In the genomic region with DNA sequence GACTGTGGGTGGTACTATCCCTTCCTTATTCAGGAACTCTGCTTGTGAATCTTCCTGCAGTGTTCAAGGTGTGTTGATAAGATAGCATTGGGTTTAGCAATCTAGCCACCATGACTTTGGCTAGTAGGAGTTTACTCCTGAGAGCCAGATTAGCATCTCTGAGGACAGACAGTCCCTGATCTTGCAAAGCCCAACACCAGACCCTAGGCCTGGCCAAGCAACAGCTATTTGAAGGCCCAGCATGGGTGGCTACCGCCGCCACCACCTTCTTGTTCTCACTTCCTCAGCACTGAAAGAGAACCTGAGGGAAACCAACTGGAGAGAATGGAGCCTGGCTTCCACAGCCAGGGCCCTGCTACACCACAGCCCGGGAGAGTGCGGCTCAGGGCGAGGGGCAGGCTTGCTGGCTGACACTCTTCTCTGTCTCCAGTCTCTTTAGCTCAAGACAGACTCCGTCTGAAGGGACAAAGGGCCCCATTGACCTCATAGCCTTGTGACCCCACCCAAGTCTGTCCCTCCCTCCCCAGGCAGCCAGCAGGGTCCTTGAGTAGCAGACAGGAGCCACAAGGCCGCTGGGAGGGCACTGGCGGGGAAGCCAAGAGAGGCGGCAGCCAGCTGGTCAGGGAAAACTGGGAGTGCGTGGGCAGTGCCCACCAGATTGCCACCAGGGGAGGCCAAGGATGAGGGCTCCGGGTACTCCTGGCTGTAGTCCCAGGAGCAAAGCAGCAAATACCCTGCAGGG, we compare ENCODE assay signal across 1 cellular context.
TF ChIP-seq lines count a peak whose summit lies in the region.

No MANE protein-coding gene starts in this region.

TF ChIP-seq in K562, 482 proteins besides CTCF, POLR2A, EP300 and RAD21 (continued from another document and continues in another):
- TF ChIP-seq, protein P1, sequence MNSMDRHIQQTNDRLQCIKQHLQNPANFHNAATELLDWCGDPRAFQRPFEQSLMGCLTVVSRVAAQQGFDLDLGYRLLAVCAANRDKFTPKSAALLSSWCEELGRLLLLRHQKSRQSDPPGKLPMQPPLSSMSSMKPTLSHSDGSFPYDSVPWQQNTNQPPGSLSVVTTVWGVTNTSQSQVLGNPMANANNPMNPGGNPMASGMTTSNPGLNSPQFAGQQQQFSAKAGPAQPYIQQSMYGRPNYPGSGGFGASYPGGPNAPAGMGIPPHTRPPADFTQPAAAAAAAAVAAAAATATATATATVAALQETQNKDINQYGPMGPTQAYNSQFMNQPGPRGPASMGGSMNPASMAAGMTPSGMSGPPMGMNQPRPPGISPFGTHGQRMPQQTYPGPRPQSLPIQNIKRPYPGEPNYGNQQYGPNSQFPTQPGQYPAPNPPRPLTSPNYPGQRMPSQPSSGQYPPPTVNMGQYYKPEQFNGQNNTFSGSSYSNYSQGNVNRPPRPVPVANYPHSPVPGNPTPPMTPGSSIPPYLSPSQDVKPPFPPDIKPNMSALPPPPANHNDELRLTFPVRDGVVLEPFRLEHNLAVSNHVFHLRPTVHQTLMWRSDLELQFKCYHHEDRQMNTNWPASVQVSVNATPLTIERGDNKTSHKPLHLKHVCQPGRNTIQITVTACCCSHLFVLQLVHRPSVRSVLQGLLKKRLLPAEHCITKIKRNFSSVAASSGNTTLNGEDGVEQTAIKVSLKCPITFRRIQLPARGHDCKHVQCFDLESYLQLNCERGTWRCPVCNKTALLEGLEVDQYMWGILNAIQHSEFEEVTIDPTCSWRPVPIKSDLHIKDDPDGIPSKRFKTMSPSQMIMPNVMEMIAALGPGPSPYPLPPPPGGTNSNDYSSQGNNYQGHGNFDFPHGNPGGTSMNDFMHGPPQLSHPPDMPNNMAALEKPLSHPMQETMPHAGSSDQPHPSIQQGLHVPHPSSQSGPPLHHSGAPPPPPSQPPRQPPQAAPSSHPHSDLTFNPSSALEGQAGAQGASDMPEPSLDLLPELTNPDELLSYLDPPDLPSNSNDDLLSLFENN (IDR thresholded peaks at IDR 0.05; ENCODE audit: low read depth in 2 of 2, low read length in 2 of 2): peak in 1 of 2 experiments; percentile 34; a peak in 1 of 4 replicates
- TF ChIP-seq, protein P2, sequence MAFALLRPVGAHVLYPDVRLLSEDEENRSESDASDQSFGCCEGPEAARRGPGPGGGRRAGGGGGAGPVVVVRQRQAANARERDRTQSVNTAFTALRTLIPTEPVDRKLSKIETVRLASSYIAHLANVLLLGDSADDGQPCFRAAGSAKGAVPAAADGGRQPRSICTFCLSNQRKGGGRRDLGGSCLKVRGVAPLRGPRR (CRISPR knock-in tag; IDR thresholded peaks at IDR 0.05): no peak
- TF ChIP-seq CTBP1 (IDR thresholded peaks at IDR 0.05; ENCODE audit: borderline replicate concordance): peak; percentile 93
- no peak for TF ChIP-seq POLR2G (IDR thresholded peaks at IDR 0.05; ENCODE audit: low read depth, low read length)
- peak; percentile 86; the same call in 1 of the 2 replicates for TF ChIP-seq CEBPB (tag; IDR thresholded peaks at IDR 0.05)
- TF ChIP-seq MEF2A (IDR thresholded peaks at IDR 0.05; ENCODE audit: control insufficient read depth, low read depth, low read length): no peak
- TF ChIP-seq SMARCA5 (IDR thresholded peaks at IDR 0.05): no peak
- TF ChIP-seq ZNF75A (CRISPR knock-in tag; IDR thresholded peaks at IDR 0.05): no peak
- no peak for TF ChIP-seq GTF2A2 (tag; IDR thresholded peaks at IDR 0.05)
- TF ChIP-seq FOXA3 (CRISPR knock-in tag; conservative IDR thresholded peaks at IDR 0.05 in 1 of 2, IDR thresholded peaks at IDR 0.05 in 1 of 2): peak in 1 of 2 experiments; percentile 28; a peak in 1 of 4 replicates
- TF ChIP-seq SMARCE1 (IDR thresholded peaks at IDR 0.05): peak; percentile 46; the same call in 1 of the 2 replicates
- TF ChIP-seq MEF2D (tag; conservative IDR thresholded peaks at IDR 0.05; ENCODE audit: low read depth): 0 out of 2 replicates have a peak, but pooled peaks have one; percentile 55
- peak; percentile 58 for TF ChIP-seq ETV1 (tag; conservative IDR thresholded peaks at IDR 0.05; ENCODE audit: low read depth)
- no peak for TF ChIP-seq ZNF830 (CRISPR knock-in tag; IDR thresholded peaks at IDR 0.05)
- TF ChIP-seq FOXP1 (CRISPR knock-in tag; IDR thresholded peaks at IDR 0.05): no peak
- no peak for TF ChIP-seq BRF1 (IDR thresholded peaks at IDR 0.05; ENCODE audit: borderline replicate concordance, extremely low read depth, insufficient read length)
- no peak for TF ChIP-seq SLC30A9 (CRISPR knock-in tag; IDR thresholded peaks at IDR 0.05)
- no peak for TF ChIP-seq ZNF134 (CRISPR knock-in tag; conservative IDR thresholded peaks at IDR 0.05)
- TF ChIP-seq UBTF (IDR thresholded peaks at IDR 0.05; ENCODE audit: borderline replicate concordance in 1 of 2, low read depth in 2 of 2, low read length in 2 of 2): peak in 1 of 2 experiments; percentile 78; a peak in 2 of 4 replicates
- TF ChIP-seq TAF7 (tag; IDR thresholded peaks at IDR 0.05): no peak
- TF ChIP-seq RNF2 (IDR thresholded peaks at IDR 0.05): 0 out of 2 replicates have a peak, but pooled peaks have one; percentile 23
- no peak for TF ChIP-seq ERF (CRISPR knock-in tag; IDR thresholded peaks at IDR 0.05)
- TF ChIP-seq KLF16 (IDR thresholded peaks at IDR 0.05): peak; percentile 82
- TF ChIP-seq TEAD4 (IDR thresholded peaks at IDR 0.05; ENCODE audit: low read length): peak; percentile 89
- no peak for TF ChIP-seq TEAD4 (CRISPR knock-in tag; IDR thresholded peaks at IDR 0.05; ENCODE audit: borderline replicate concordance)
- TF ChIP-seq ARID1B (IDR thresholded peaks at IDR 0.05): peak; percentile 91
- TF ChIP-seq, protein P3, sequence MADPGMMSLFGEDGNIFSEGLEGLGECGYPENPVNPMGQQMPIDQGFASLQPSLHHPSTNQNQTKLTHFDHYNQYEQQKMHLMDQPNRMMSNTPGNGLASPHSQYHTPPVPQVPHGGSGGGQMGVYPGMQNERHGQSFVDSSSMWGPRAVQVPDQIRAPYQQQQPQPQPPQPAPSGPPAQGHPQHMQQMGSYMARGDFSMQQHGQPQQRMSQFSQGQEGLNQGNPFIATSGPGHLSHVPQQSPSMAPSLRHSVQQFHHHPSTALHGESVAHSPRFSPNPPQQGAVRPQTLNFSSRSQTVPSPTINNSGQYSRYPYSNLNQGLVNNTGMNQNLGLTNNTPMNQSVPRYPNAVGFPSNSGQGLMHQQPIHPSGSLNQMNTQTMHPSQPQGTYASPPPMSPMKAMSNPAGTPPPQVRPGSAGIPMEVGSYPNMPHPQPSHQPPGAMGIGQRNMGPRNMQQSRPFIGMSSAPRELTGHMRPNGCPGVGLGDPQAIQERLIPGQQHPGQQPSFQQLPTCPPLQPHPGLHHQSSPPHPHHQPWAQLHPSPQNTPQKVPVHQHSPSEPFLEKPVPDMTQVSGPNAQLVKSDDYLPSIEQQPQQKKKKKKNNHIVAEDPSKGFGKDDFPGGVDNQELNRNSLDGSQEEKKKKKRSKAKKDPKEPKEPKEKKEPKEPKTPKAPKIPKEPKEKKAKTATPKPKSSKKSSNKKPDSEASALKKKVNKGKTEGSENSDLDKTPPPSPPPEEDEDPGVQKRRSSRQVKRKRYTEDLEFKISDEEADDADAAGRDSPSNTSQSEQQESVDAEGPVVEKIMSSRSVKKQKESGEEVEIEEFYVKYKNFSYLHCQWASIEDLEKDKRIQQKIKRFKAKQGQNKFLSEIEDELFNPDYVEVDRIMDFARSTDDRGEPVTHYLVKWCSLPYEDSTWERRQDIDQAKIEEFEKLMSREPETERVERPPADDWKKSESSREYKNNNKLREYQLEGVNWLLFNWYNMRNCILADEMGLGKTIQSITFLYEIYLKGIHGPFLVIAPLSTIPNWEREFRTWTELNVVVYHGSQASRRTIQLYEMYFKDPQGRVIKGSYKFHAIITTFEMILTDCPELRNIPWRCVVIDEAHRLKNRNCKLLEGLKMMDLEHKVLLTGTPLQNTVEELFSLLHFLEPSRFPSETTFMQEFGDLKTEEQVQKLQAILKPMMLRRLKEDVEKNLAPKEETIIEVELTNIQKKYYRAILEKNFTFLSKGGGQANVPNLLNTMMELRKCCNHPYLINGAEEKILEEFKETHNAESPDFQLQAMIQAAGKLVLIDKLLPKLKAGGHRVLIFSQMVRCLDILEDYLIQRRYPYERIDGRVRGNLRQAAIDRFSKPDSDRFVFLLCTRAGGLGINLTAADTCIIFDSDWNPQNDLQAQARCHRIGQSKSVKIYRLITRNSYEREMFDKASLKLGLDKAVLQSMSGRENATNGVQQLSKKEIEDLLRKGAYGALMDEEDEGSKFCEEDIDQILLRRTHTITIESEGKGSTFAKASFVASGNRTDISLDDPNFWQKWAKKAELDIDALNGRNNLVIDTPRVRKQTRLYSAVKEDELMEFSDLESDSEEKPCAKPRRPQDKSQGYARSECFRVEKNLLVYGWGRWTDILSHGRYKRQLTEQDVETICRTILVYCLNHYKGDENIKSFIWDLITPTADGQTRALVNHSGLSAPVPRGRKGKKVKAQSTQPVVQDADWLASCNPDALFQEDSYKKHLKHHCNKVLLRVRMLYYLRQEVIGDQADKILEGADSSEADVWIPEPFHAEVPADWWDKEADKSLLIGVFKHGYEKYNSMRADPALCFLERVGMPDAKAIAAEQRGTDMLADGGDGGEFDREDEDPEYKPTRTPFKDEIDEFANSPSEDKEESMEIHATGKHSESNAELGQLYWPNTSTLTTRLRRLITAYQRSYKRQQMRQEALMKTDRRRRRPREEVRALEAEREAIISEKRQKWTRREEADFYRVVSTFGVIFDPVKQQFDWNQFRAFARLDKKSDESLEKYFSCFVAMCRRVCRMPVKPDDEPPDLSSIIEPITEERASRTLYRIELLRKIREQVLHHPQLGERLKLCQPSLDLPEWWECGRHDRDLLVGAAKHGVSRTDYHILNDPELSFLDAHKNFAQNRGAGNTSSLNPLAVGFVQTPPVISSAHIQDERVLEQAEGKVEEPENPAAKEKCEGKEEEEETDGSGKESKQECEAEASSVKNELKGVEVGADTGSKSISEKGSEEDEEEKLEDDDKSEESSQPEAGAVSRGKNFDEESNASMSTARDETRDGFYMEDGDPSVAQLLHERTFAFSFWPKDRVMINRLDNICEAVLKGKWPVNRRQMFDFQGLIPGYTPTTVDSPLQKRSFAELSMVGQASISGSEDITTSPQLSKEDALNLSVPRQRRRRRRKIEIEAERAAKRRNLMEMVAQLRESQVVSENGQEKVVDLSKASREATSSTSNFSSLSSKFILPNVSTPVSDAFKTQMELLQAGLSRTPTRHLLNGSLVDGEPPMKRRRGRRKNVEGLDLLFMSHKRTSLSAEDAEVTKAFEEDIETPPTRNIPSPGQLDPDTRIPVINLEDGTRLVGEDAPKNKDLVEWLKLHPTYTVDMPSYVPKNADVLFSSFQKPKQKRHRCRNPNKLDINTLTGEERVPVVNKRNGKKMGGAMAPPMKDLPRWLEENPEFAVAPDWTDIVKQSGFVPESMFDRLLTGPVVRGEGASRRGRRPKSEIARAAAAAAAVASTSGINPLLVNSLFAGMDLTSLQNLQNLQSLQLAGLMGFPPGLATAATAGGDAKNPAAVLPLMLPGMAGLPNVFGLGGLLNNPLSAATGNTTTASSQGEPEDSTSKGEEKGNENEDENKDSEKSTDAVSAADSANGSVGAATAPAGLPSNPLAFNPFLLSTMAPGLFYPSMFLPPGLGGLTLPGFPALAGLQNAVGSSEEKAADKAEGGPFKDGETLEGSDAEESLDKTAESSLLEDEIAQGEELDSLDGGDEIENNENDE (IDR thresholded peaks at IDR 0.05; ENCODE audit: low read depth, low read length): no peak
- no peak for TF ChIP-seq TARDBP (IDR thresholded peaks at IDR 0.05)
- peak in 1 of 2 experiments; percentile 16; a peak in 1 of 4 replicates for TF ChIP-seq MAZ (CRISPR knock-in tag; conservative IDR thresholded peaks at IDR 0.05 in 1 of 2, IDR thresholded peaks at IDR 0.05 in 1 of 2)
- TF ChIP-seq ZFP1 (CRISPR knock-in tag; IDR thresholded peaks at IDR 0.05): no peak
- no peak for TF ChIP-seq WHSC1 (IDR thresholded peaks at IDR 0.05; ENCODE audit: low read length)
- TF ChIP-seq, protein P4, sequence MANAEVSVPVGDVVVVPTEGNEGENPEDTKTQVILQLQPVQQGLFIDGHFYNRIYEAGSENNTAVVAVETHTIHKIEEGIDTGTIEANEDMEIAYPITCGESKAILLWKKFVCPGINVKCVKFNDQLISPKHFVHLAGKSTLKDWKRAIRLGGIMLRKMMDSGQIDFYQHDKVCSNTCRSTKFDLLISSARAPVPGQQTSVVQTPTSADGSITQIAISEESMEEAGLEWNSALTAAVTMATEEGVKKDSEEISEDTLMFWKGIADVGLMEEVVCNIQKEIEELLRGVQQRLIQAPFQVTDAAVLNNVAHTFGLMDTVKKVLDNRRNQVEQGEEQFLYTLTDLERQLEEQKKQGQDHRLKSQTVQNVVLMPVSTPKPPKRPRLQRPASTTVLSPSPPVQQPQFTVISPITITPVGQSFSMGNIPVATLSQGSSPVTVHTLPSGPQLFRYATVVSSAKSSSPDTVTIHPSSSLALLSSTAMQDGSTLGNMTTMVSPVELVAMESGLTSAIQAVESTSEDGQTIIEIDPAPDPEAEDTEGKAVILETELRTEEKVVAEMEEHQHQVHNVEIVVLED (CRISPR knock-in tag; IDR thresholded peaks at IDR 0.05): no peak
- no peak for TF ChIP-seq ILF3 (IDR thresholded peaks at IDR 0.05; ENCODE audit: borderline replicate concordance)
- TF ChIP-seq TAL1 (IDR thresholded peaks at IDR 0.05): peak; percentile 86
- no peak for TF ChIP-seq ZFP30 (CRISPR knock-in tag; IDR thresholded peaks at IDR 0.05; ENCODE audit: borderline replicate concordance)
- TF ChIP-seq EHMT2 (IDR thresholded peaks at IDR 0.05): peak; percentile 67; the same call in 1 of the 2 replicates
